ENCODE assay signal across 25 cellular contexts in the genomic region with DNA sequence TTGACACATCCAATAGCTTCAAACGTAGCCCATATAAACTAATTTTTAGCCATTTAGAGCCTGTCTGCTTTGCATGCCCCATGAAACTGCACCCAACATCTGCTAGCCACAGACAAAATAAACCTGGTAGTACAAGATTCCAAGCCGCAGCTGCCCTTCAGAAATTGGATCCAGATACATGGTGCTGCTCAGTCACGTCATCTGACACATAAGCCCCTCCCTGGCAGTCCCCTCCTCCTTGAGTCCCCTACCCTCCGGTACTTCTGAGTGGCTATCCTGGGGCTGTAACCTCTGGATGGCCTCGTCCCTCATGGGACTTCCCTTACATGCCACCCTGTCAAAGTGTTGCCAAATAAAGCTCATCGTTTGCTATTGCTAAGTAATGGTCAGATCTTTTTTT. TPM values are rescaled to one million over a fixed set of nuclear protein-coding genes. Genes with fewer than 3 reads are reported as not detected.
"Had no signal": no experiment of that assay in that cellular context is flagged by ENCODE, and none has a peak within 500 bp of the region (broad histone marks: within the 10 kb centered on the region; RNA-seq: fewer than 3 reads in every experiment).

No MANE protein-coding gene starts in this region.

- H3K36me3 Mint-ChIP-seq: natural killer cell treated with Interleukin-12 subunit alpha and Interleukin-12 subunit beta and Interleukin-15 and Interleukin-18, amount 100 ng/mL, for 72 hours had no signal

- ATAC-seq: activated CD4-positive, alpha-beta T cell treated with anti-CD3 and anti-CD28 coated beads for 36 hours; activated T-cell treated with anti-CD3 and anti-CD28 coated beads, Interleukin-2, amount 50 U/mL, for 72 hours; natural killer cell treated with Interleukin-12 subunit alpha and Interleukin-12 subunit beta and Interleukin-15 and Interleukin-18, amount 100 ng/mL, for 72 hours; stimulated activated memory B cell treated with anti-CD40 and anti-IgM and Interleukin-4, amounts not matched to agents 10 μg/mL and 1 μg/mL and 100 μg/mL, for 72 hours had no signal

- H3K4me3 ChIP-seq: left ventricle myocardium inferior, right lobe of liver, stomach, suprapubic skin, tibial nerve had no signal

- DNase-seq: activated B cell treated with CpG ODN at 0.5 μM for 24 hours; activated CD4-positive, alpha-beta T cell treated with anti-CD3 and anti-CD28 coated beads for 36 hours; activated CD4-positive, alpha-beta T cell treated with anti-CD3 and anti-CD28 coated beads, Interleukin-2, amount 50 U/mL, for 48 hours; activated effector memory CD4-positive, alpha-beta T cell treated with Interleukin-2 at 50 U/mL for 16 hours; activated naive CD4-positive, alpha-beta T cell treated with anti-CD3 and anti-CD28 coated beads for 36 hours; activated naive CD8-positive, alpha-beta T cell treated with anti-CD3 and anti-CD28 coated beads, Interleukin-2, amount 10 ng/mL, durations not matched to agents 7 days and 5 days; activated T-cell treated with anti-CD3 and anti-CD28 coated beads, Interleukin-2, amount 50 U/mL, for 72 hours; amygdala; cortex of kidney; glutamatergic neuron; hippocampal formation; kidney glomerular epithelial cell; left ventricle myocardium inferior; mammary epithelial cell; midbrain; nucleus accumbens; right lobe of liver; small intestine; stomach had no signal

- H3K27ac Mint-ChIP-seq: activated B cell treated with CpG ODN at 0.5 μM for 24 hours; activated CD4-positive, alpha-beta T cell treated with anti-CD3 and anti-CD28 coated beads for 36 hours; activated naive CD4-positive, alpha-beta T cell treated with anti-CD3 and anti-CD28 coated beads for 36 hours; activated naive CD8-positive, alpha-beta T cell treated with anti-CD3 and anti-CD28 coated beads, Interleukin-2, amount 10 ng/mL, durations not matched to agents 7 days and 5 days; activated T-cell treated with anti-CD3 and anti-CD28 coated beads, Interleukin-2, amount 50 U/mL, for 72 hours; natural killer cell treated with Interleukin-12 subunit alpha and Interleukin-12 subunit beta and Interleukin-15 and Interleukin-18, amount 100 ng/mL, for 72 hours; stimulated activated memory B cell treated with anti-CD40 and anti-IgM and Interleukin-4, amounts not matched to agents 10 μg/mL and 1 μg/mL and 100 μg/mL, for 72 hours; T-helper 1 cell treated with Interleukin-12 subunit alpha and Interleukin-12 subunit beta and Interleukin-4 antibody, amounts not matched to agents 30 μg/mL and 1 μg/mL, for 36 hours had no signal

- H3K27me3 ChIP-seq: right lobe of liver, stomach, suprapubic skin, tibial nerve had no signal

- H3K4me3 Mint-ChIP-seq: activated B cell treated with CpG ODN at 0.5 μM for 24 hours; activated CD4-positive, alpha-beta T cell treated with anti-CD3 and anti-CD28 coated beads for 36 hours; activated naive CD4-positive, alpha-beta T cell treated with anti-CD3 and anti-CD28 coated beads for 36 hours; activated naive CD8-positive, alpha-beta T cell treated with anti-CD3 and anti-CD28 coated beads, Interleukin-2, amount 10 ng/mL, durations not matched to agents 7 days and 5 days; activated T-cell treated with anti-CD3 and anti-CD28 coated beads, Interleukin-2, amount 50 U/mL, for 72 hours; natural killer cell treated with Interleukin-12 subunit alpha and Interleukin-12 subunit beta and Interleukin-15 and Interleukin-18, amount 100 ng/mL, for 72 hours; stimulated activated memory B cell treated with anti-CD40 and anti-IgM and Interleukin-4, amounts not matched to agents 10 μg/mL and 1 μg/mL and 100 μg/mL, for 72 hours; T-helper 1 cell treated with Interleukin-12 subunit alpha and Interleukin-12 subunit beta and Interleukin-4 antibody, amounts not matched to agents 30 μg/mL and 1 μg/mL, for 36 hours had no signal

- H3K27me3 Mint-ChIP-seq: activated B cell treated with CpG ODN at 0.5 μM for 24 hours; activated CD4-positive, alpha-beta T cell treated with anti-CD3 and anti-CD28 coated beads for 36 hours had no signal

- H3K4me1 Mint-ChIP-seq: activated B cell treated with CpG ODN at 0.5 μM for 24 hours; stimulated activated memory B cell treated with anti-CD40 and anti-IgM and Interleukin-4, amounts not matched to agents 10 μg/mL and 1 μg/mL and 100 μg/mL, for 72 hours had no signal

- H3K9me3 Mint-ChIP-seq: activated B cell treated with CpG ODN at 0.5 μM for 24 hours; activated naive CD8-positive, alpha-beta T cell treated with anti-CD3 and anti-CD28 coated beads, Interleukin-2, amount 10 ng/mL, durations not matched to agents 7 days and 5 days; natural killer cell treated with Interleukin-12 subunit alpha and Interleukin-12 subunit beta and Interleukin-15 and Interleukin-18, amount 100 ng/mL, for 72 hours; stimulated activated memory B cell treated with anti-CD40 and anti-IgM and Interleukin-4, amounts not matched to agents 10 μg/mL and 1 μg/mL and 100 μg/mL, for 72 hours; T-helper 1 cell treated with Interleukin-12 subunit alpha and Interleukin-12 subunit beta and Interleukin-4 antibody, amounts not matched to agents 30 μg/mL and 1 μg/mL, for 36 hours had no signal

- H3K9me3 ChIP-seq: left ventricle myocardium inferior, right lobe of liver, stomach, suprapubic skin, tibial nerve had no signal

- H3K27ac ChIP-seq: left ventricle myocardium inferior, right lobe of liver, stomach, suprapubic skin, tibial nerve had no signal

- H3K4me1 ChIP-seq: left ventricle myocardium inferior, suprapubic skin, tibial nerve had no signal

- H3K36me3 ChIP-seq: right lobe of liver, stomach, suprapubic skin had no signal

RNA-seq across cellular contexts. Expression of a gene that starts 33.8 kb away (rescaled TPM):
- total RNA-seq: activated B cell treated with CpG ODN at 0.5 μM for 24 hours; activated CD4-positive, alpha-beta T cell treated with anti-CD3 and anti-CD28 coated beads for 36 hours; activated naive CD4-positive, alpha-beta T cell treated with anti-CD3 and anti-CD28 coated beads for 36 hours; activated naive CD8-positive, alpha-beta T cell treated with anti-CD3 and anti-CD28 coated beads, Interleukin-2, amount 10 ng/mL, durations not matched to agents 7 days and 5 days; frontal cortex; left ventricle myocardium inferior; natural killer cell treated with Interleukin-12 subunit alpha and Interleukin-12 subunit beta and Interleukin-15 and Interleukin-18, amount 100 ng/mL, for 72 hours; tibial nerve had no signal
